In genomic region chr6:142802124-142802523, GRCh38 we compare ENCODE assay signal across 9 cellular contexts.
A peak's percentile ranks its signal among the peaks of the same experiment; 100 is the strongest.
DNase-seq lines count a peak whose midpoint lies in the region; ATAC-seq and TF ChIP-seq lines count a peak whose summit lies in the region.
"Had no signal": no experiment of that assay in that cellular context is flagged by ENCODE, and none has a peak within 500 bp of the region (broad histone marks: within the 10 kb centered on the region; RNA-seq: fewer than 3 reads in every experiment).

No MANE protein-coding gene starts in this region.

- H3K27me3 ChIP-seq in ACC112 (ENCODE audit: insufficient read depth, low read length) (no peaks in the 10 kb centered on the region), GM23248 (replicated peaks; ENCODE audit: insufficient read depth) (no peaks in the 10 kb centered on the region), BE2C (no peaks in the 10 kb centered on the region), endodermal cell (ENCODE audit: control insufficient read depth, insufficient read depth, low read length, poor library complexity, severe bottlenecking) (no peaks in the 10 kb centered on the region)
- H3K27me3 ChIP-seq: uterus had no signal

- WGBS in GM23248 (ENCODE audit: low coverage in 1 of 2, low lambda C conversion rate in 2 of 2, missing lambda C conversion rate in 2 of 2), 2 experiments = 0% methylated on average over 1 of the region's 1 CpG
- 57 to 80% methylated on average over 1 of the region's 1 CpG for WGBS in endodermal cell (ENCODE audit: insufficient coverage in 1 of 2, insufficient read length in 1 of 2), 2 experiments

- DNase-seq in GM23248 (peak; percentile 100), activated B cell treated with CpG ODN at 0.5 μM for 24 hours (no peak), glomerular visceral epithelial cell (ENCODE audit: extremely low spot score) (peak; percentile 92), BE2C (no peak), endodermal cell (no peak)

- no peaks in the 10 kb centered on the region for H3K9me2 ChIP-seq in GM23248 (ENCODE audit: insufficient read depth)

- H3K36me3 Mint-ChIP-seq in activated B cell treated with CpG ODN at 0.5 μM for 24 hours (ENCODE audit: low read depth) (peaks cover 27% of the 10 kb centered on the region), endodermal cell (ENCODE audit: low read depth) (no peaks in the 10 kb centered on the region)
- peaks cover 24% of the 10 kb centered on the region for H3K36me3 Mint-ChIP-seq in stimulated activated memory B cell treated with anti-CD40 and anti-IgM and Interleukin-4, amounts not matched to agents 10 μg/mL and 1 μg/mL and 100 μg/mL, for 72 hours

- H3K4me2 ChIP-seq in GM23248 (ENCODE audit: unreplicated experiment) = peak overlapping the region; percentile 67

- H3K9me3 Mint-ChIP-seq in activated B cell treated with CpG ODN at 0.5 μM for 24 hours = no peaks in the 10 kb centered on the region
- no peaks in the 10 kb centered on the region for H3K9me3 Mint-ChIP-seq in stimulated activated memory B cell treated with anti-CD40 and anti-IgM and Interleukin-4, amounts not matched to agents 10 μg/mL and 1 μg/mL and 100 μg/mL, for 72 hours
- no peaks in the 10 kb centered on the region for H3K9me3 Mint-ChIP-seq in endodermal cell

- H3K4me3 ChIP-seq in ACC112 (ENCODE audit: low read depth, low read length) (peak overlapping the region; percentile 15; the same call in 1 of the 2 replicates), GM23248 (peak overlapping the region; percentile 30; the same call in 1 of the 2 replicates), BE2C (ENCODE audit: low read depth, low read length) (no peak overlapping the region), endodermal cell (ENCODE audit: low read length) (no peak overlapping the region)
- H3K4me3 ChIP-seq: uterus had no signal

- peak overlapping the region; percentile 42 for H2AFZ ChIP-seq in ACC112 (ENCODE audit: low read length, unreplicated experiment)
- H2AFZ ChIP-seq in GM23248 = no peak overlapping the region

- in situ Hi-C loops in GM23248 (cut with MboI) = no loop called here

- H3K4me1 Mint-ChIP-seq in activated B cell treated with CpG ODN at 0.5 μM for 24 hours (peaks cover 55% of the 10 kb centered on the region), endodermal cell (no peaks in the 10 kb centered on the region)
- peaks cover 73% of the 10 kb centered on the region for H3K4me1 Mint-ChIP-seq in stimulated activated memory B cell treated with anti-CD40 and anti-IgM and Interleukin-4, amounts not matched to agents 10 μg/mL and 1 μg/mL and 100 μg/mL, for 72 hours

- peaks cover 33% of the 10 kb centered on the region for H3K4me1 ChIP-seq in ACC112 (ENCODE audit: control insufficient read depth, insufficient read depth, low read length, unreplicated experiment)
- peaks cover 44% of the 10 kb centered on the region for H3K4me1 ChIP-seq in GM23248 (ENCODE audit: insufficient read depth)
- H3K4me1 ChIP-seq in BE2C = no peaks in the 10 kb centered on the region
- no peaks in the 10 kb centered on the region for H3K4me1 ChIP-seq in endodermal cell (ENCODE audit: control insufficient read depth, insufficient read depth, low read length)

- H3K79me2 ChIP-seq in ACC112 (ENCODE audit: control insufficient read depth, insufficient read depth, low read length, unreplicated experiment) = peaks cover 13% of the 10 kb centered on the region
- H3K79me2 ChIP-seq in GM23248 (ENCODE audit: insufficient read depth) = peaks cover 94% of the 10 kb centered on the region

- H3K4me3 Mint-ChIP-seq in activated B cell treated with CpG ODN at 0.5 μM for 24 hours (no peak overlapping the region), endodermal cell (no peak overlapping the region)
- no peak overlapping the region for H3K4me3 Mint-ChIP-seq in stimulated activated memory B cell treated with anti-CD40 and anti-IgM and Interleukin-4, amounts not matched to agents 10 μg/mL and 1 μg/mL and 100 μg/mL, for 72 hours

- intact Hi-C loops in activated B cell treated with CpG ODN at 0.5 μM for 24 hours (cut with micrococcal nuclease) = no loop called here

- CTCF ChIA-PET in activated B cell treated with CpG ODN at 0.5 μM for 24 hours (lab: Charles Lee) = no interaction called here

- peaks cover 36% of the 10 kb centered on the region for H3F3A ChIP-seq in GM23248 (ENCODE audit: insufficient read depth)

- H4K20me1 ChIP-seq in GM23248 (ENCODE audit: insufficient read depth) = no peaks in the 10 kb centered on the region

- H3K36me3 ChIP-seq in ACC112 (ENCODE audit: insufficient read depth, low read length) (peaks cover 4% of the 10 kb centered on the region; the same call in 1 of the 2 replicates), GM23248 (ENCODE audit: low read depth) (no peaks in the 10 kb centered on the region), BE2C (no peaks in the 10 kb centered on the region), endodermal cell (ENCODE audit: control insufficient read depth, insufficient read depth, low read length) (no peaks in the 10 kb centered on the region)
- H3K36me3 ChIP-seq: uterus had no signal

- H3K27ac ChIP-seq in ACC112 (ENCODE audit: low read depth, low read length) = peak overlapping the region; percentile 86
- peak overlapping the region; percentile 86 for H3K27ac ChIP-seq in GM23248
- no peak overlapping the region for H3K27ac ChIP-seq in endodermal cell (ENCODE audit: low read depth, low read length)
- H3K27ac ChIP-seq: uterus had no signal

- H3K27ac Mint-ChIP-seq in activated B cell treated with CpG ODN at 0.5 μM for 24 hours = peak overlapping the region; percentile 4
- H3K27ac Mint-ChIP-seq in stimulated activated memory B cell treated with anti-CD40 and anti-IgM and Interleukin-4, amounts not matched to agents 10 μg/mL and 1 μg/mL and 100 μg/mL, for 72 hours = peak overlapping the region; percentile 82
- H3K27ac Mint-ChIP-seq in endodermal cell = no peak overlapping the region

- H3K9ac ChIP-seq in GM23248 (peak overlapping the region; percentile 68), endodermal cell (ENCODE audit: extremely low read depth, low read length, poor library complexity, severe bottlenecking) (no peak overlapping the region)

- ATAC-seq in activated B cell treated with CpG ODN at 0.5 μM for 24 hours (ENCODE audit: low read depth) (peak; percentile 41), GM19035 (IDR thresholded peaks at IDR 0.05; ENCODE audit: unreplicated experiment) (no peak)
- ATAC-seq in stimulated activated memory B cell treated with anti-CD40 and anti-IgM and Interleukin-4, amounts not matched to agents 10 μg/mL and 1 μg/mL and 100 μg/mL, for 72 hours = peak; percentile 65

- H3K9me3 ChIP-seq in GM23248 (ENCODE audit: low read depth) = no peaks in the 10 kb centered on the region
- H3K9me3 ChIP-seq in BE2C = no peaks in the 10 kb centered on the region
- H3K9me3 ChIP-seq in endodermal cell (ENCODE audit: control insufficient read depth, low read length) = no peaks in the 10 kb centered on the region
- H3K9me3 ChIP-seq: uterus had no signal

- TF ChIP-seq CTCF in activated B cell treated with CpG ODN at 0.5 μM for 24 hours (IDR thresholded peaks at IDR 0.05) = no peak
- TF ChIP-seq CTCF in BE2C (IDR thresholded peaks at IDR 0.05; ENCODE audit: low read depth, low read length) = no peak
- TF ChIP-seq CTCF in endodermal cell (conservative IDR thresholded peaks at IDR 0.05) = no peak

- POLR2A ChIA-PET in activated B cell treated with CpG ODN at 0.5 μM for 24 hours (lab: Charles Lee) = interaction anchor here (0.7 kb wide), 1 partner anchor 1262 kb away, joined by 4 read pairs; no protein-coding TSS in a partner anchor

- no peaks in the 10 kb centered on the region for H3K27me3 Mint-ChIP-seq in activated B cell treated with CpG ODN at 0.5 μM for 24 hours
- no peaks in the 10 kb centered on the region for H3K27me3 Mint-ChIP-seq in stimulated activated memory B cell treated with anti-CD40 and anti-IgM and Interleukin-4, amounts not matched to agents 10 μg/mL and 1 μg/mL and 100 μg/mL, for 72 hours
- H3K27me3 Mint-ChIP-seq in endodermal cell (ENCODE audit: insufficient read depth) = no peaks in the 10 kb centered on the region

Comparison
In these comparisons a context has a peak if more than half of its experiments do, and no peak if none do; other contexts are left out.
1. H3K4me3 ChIP-seq: peak in ACC112 (single experiment) and GM23248 (single experiment); none in BE2C (single experiment) and endodermal cell (single experiment).
2. DNase-seq: peak in GM23248 (single experiment) and glomerular visceral epithelial cell (single experiment); none in activated B cell treated with CpG ODN at 0.5 μM for 24 hours (single experiment), BE2C (single experiment) and endodermal cell (single experiment).